ENCODE assay signal across 1 cellular context in the genomic region with DNA sequence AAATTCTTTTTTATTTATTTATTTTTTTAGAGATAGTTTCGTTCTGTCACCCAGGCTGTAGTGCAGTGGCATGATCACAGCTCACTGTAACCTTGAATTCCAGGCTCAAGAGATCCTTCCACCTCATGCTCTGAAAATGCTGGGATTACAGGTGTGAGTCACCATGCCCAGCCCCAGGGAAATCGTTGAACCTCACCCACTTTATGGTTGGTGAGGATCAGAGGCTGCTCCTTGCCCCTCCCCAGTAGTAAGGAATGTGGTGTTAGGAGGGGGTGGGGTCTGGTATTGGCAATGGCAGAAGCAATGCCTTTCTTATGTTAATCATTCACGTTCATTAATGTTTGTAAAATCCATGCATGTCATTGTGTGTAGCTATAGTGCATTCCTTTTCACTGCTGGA.
TF ChIP-seq lines count a peak whose summit lies in the region.

No MANE protein-coding gene starts in this region.

TF ChIP-seq in GM23338, 12 proteins besides CTCF, POLR2A, EP300 and RAD21:
- TF ChIP-seq EZH2phosphoT487 (IDR thresholded peaks at IDR 0.05; ENCODE audit: unreplicated experiment) = no peak
- TF ChIP-seq, protein P1, sequence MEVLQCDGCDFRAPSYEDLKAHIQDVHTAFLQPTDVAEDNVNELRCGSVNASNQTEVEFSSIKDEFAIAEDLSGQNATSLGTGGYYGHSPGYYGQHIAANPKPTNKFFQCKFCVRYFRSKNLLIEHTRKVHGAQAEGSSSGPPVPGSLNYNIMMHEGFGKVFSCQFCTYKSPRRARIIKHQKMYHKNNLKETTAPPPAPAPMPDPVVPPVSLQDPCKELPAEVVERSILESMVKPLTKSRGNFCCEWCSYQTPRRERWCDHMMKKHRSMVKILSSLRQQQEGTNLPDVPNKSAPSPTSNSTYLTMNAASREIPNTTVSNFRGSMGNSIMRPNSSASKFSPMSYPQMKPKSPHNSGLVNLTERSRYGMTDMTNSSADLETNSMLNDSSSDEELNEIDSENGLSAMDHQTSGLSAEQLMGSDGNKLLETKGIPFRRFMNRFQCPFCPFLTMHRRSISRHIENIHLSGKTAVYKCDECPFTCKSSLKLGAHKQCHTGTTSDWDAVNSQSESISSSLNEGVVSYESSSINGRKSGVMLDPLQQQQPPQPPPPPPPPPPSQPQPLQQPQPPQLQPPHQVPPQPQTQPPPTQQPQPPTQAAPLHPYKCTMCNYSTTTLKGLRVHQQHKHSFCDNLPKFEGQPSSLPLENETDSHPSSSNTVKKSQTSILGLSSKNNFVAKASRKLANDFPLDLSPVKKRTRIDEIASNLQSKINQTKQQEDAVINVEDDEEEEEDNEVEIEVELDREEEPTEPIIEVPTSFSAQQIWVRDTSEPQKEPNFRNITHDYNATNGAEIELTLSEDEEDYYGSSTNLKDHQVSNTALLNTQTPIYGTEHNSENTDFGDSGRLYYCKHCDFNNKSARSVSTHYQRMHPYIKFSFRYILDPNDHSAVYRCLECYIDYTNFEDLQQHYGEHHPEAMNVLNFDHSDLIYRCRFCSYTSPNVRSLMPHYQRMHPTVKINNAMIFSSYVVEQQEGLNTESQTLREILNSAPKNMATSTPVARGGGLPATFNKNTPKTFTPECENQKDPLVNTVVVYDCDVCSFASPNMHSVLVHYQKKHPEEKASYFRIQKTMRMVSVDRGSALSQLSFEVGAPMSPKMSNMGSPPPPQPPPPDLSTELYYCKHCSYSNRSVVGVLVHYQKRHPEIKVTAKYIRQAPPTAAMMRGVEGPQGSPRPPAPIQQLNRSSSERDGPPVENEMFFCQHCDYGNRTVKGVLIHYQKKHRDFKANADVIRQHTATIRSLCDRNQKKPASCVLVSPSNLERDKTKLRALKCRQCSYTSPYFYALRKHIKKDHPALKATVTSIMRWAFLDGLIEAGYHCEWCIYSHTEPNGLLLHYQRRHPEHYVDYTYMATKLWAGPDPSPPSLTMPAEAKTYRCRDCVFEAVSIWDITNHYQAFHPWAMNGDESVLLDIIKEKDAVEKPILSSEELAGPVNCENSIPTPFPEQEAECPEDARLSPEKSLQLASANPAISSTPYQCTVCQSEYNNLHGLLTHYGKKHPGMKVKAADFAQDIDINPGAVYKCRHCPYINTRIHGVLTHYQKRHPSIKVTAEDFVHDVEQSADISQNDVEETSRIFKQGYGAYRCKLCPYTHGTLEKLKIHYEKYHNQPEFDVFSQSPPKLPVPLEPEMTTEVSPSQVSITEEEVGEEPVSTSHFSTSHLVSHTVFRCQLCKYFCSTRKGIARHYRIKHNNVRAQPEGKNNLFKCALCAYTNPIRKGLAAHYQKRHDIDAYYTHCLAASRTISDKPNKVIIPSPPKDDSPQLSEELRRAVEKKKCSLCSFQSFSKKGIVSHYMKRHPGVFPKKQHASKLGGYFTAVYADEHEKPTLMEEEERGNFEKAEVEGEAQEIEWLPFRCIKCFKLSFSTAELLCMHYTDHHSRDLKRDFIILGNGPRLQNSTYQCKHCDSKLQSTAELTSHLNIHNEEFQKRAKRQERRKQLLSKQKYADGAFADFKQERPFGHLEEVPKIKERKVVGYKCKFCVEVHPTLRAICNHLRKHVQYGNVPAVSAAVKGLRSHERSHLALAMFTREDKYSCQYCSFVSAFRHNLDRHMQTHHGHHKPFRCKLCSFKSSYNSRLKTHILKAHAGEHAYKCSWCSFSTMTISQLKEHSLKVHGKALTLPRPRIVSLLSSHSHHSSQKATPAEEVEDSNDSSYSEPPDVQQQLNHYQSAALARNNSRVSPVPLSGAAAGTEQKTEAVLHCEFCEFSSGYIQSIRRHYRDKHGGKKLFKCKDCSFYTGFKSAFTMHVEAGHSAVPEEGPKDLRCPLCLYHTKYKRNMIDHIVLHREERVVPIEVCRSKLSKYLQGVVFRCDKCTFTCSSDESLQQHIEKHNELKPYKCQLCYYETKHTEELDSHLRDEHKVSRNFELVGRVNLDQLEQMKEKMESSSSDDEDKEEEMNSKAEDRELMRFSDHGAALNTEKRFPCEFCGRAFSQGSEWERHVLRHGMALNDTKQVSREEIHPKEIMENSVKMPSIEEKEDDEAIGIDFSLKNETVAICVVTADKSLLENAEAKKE (CRISPR knock-in tag; IDR thresholded peaks at IDR 0.05) = no peak
- no peak for TF ChIP-seq ZNF114 (CRISPR knock-in tag; IDR thresholded peaks at IDR 0.05)
- no peak for TF ChIP-seq STAT1 (IDR thresholded peaks at IDR 0.05; ENCODE audit: unreplicated experiment)
- TF ChIP-seq, protein P2, sequence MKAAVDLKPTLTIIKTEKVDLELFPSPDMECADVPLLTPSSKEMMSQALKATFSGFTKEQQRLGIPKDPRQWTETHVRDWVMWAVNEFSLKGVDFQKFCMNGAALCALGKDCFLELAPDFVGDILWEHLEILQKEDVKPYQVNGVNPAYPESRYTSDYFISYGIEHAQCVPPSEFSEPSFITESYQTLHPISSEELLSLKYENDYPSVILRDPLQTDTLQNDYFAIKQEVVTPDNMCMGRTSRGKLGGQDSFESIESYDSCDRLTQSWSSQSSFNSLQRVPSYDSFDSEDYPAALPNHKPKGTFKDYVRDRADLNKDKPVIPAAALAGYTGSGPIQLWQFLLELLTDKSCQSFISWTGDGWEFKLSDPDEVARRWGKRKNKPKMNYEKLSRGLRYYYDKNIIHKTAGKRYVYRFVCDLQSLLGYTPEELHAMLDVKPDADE (IDR thresholded peaks at IDR 0.05) = no peak
- no peak for TF ChIP-seq POLR2AphosphoS5 (IDR thresholded peaks at IDR 0.05; ENCODE audit: low read depth)
- TF ChIP-seq NANOG (IDR thresholded peaks at IDR 0.05; ENCODE audit: borderline replicate concordance) = no peak
- TF ChIP-seq ZNF331 (CRISPR knock-in tag; IDR thresholded peaks at IDR 0.05; ENCODE audit: low read depth) = no peak
- TF ChIP-seq CREB1 (CRISPR knock-in tag; IDR thresholded peaks at IDR 0.05; ENCODE audit: low read depth) = no peak
- TF ChIP-seq EZH2 (IDR thresholded peaks at IDR 0.05; ENCODE audit: low read depth, unreplicated experiment) = no peak
- TF ChIP-seq JUNB (IDR thresholded peaks at IDR 0.05; ENCODE audit: unreplicated experiment) = no peak
- TF ChIP-seq, protein P3, sequence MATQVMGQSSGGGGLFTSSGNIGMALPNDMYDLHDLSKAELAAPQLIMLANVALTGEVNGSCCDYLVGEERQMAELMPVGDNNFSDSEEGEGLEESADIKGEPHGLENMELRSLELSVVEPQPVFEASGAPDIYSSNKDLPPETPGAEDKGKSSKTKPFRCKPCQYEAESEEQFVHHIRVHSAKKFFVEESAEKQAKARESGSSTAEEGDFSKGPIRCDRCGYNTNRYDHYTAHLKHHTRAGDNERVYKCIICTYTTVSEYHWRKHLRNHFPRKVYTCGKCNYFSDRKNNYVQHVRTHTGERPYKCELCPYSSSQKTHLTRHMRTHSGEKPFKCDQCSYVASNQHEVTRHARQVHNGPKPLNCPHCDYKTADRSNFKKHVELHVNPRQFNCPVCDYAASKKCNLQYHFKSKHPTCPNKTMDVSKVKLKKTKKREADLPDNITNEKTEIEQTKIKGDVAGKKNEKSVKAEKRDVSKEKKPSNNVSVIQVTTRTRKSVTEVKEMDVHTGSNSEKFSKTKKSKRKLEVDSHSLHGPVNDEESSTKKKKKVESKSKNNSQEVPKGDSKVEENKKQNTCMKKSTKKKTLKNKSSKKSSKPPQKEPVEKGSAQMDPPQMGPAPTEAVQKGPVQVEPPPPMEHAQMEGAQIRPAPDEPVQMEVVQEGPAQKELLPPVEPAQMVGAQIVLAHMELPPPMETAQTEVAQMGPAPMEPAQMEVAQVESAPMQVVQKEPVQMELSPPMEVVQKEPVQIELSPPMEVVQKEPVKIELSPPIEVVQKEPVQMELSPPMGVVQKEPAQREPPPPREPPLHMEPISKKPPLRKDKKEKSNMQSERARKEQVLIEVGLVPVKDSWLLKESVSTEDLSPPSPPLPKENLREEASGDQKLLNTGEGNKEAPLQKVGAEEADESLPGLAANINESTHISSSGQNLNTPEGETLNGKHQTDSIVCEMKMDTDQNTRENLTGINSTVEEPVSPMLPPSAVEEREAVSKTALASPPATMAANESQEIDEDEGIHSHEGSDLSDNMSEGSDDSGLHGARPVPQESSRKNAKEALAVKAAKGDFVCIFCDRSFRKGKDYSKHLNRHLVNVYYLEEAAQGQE (IDR thresholded peaks at IDR 0.05; ENCODE audit: unreplicated experiment) = no peak
TF ChIP-seq in GM23338: peak in this region for 0.
